In the genomic region with DNA sequence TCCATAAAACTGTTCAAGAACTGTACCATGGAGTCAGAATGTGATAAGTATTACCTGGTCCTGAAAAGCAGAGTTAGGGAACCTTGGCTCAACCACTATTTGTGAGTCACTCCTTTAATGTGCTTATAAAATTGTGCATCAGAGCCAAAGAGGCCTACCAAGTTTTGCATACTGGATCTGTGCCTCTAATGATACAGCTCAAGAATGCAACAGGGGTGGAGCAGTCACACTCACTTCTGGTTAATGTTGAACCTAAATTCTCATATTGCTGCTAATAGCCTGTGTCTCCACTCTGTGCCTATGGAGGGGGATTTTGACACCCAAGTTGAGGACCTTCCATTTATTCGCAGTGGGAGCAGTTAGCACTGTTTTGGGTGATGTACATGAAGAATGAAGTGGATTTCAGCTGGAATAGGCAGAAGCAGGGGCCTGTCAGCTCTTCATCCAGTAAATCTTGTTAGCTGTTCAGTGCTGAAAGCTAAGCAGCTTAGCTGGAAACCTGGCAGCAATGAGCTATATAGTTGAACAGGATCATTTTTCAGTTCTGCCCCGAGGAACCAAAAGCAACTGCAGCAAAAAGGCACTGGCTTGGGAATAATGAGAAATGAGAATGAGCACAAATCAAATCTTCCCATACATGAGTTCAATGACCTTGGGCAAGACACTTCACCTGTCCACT, we compare ENCODE assay signal across 13 cellular contexts. TPM values are rescaled to one million over a fixed set of nuclear protein-coding genes. Genes with fewer than 3 reads are reported as not detected.
A peak's percentile ranks its signal among the peaks of the same experiment; 100 is the strongest.
DNase-seq lines count a peak whose midpoint lies in the region; ATAC-seq and TF ChIP-seq lines count a peak whose summit lies in the region.
"Had no signal": no experiment of that assay in that cellular context is flagged by ENCODE, and none has a peak within 500 bp of the region (broad histone marks: within the 10 kb centered on the region; RNA-seq: fewer than 3 reads in every experiment).

No MANE protein-coding gene starts in this region.

- H3K9ac ChIP-seq in HCT116 (ENCODE audit: low read length) (no peak overlapping the region), adipocyte (ENCODE audit: low read length) (no peak overlapping the region)

- POLR2A ChIA-PET in HCT116 (lab: Charles Lee), result no interaction called here

- no peak overlapping the region for H3K27ac ChIP-seq in HCT116 (ENCODE audit: low read depth, low read length)
- peak overlapping the region in 7 of 12 donors; percentile 5 to 32 (median 21) for H3K27ac ChIP-seq in heart left ventricle
- peak overlapping the region; percentile 9 for H3K27ac ChIP-seq in substantia nigra (ENCODE audit: low read depth, low read length, poor library complexity, severe bottlenecking)
- H3K27ac ChIP-seq: right lobe of liver had no signal

- CTCF ChIA-PET in HCT116 (lab: Charles Lee), result interaction anchor here (0.8 kb wide), 1 partner anchor 61 kb away, joined by 4 read pairs; no protein-coding TSS in a partner anchor

- ATAC-seq in HCT116 (peak; percentile 38), heart left ventricle (peak in 1 of 4 donors; percentile 31), GM21526 (IDR thresholded peaks at IDR 0.05; ENCODE audit: low FRiP score, unreplicated experiment) (no peak)
- ATAC-seq: activated CD8-positive, alpha-beta T cell treated with anti-CD3 and anti-CD28 coated beads for 36 hours; naive thymus-derived CD8-positive, alpha-beta T cell; right lobe of liver had no signal

- TF ChIP-seq CTCF in HCT116 (IDR thresholded peaks at IDR 0.05 in 2 of 3, conservative IDR thresholded peaks at IDR 0.05 in 1 of 3; ENCODE audit: borderline replicate concordance in 1 of 3, insufficient read depth in 1 of 3, low read depth in 2 of 3, low read length in 2 of 3), result no peak
- TF ChIP-seq CTCF in heart left ventricle (IDR thresholded peaks at IDR 0.05), result no peak

- H3K79me2 ChIP-seq in HCT116 (ENCODE audit: insufficient read depth, low read length), result no peaks in the 10 kb centered on the region; the same call in 1 of the 2 replicates

- no peak overlapping the region for H2AFZ ChIP-seq in HCT116 (ENCODE audit: low read depth, low read length, poor library complexity, severe bottlenecking)

- DNase-seq in HCT116 (ENCODE audit: low read depth, low spot score) (no peak), adipocyte (ENCODE audit: low read depth) (peak; percentile 68), heart left ventricle (no peak), substantia nigra (lab: John Stamatoyannopoulos, UW) (no peak), DMS114 treated with DMSO at 0.1 percent for 48 hours (lab: John Stamatoyannopoulos, UW; ENCODE audit: unreplicated experiment) (no peak), NCI-H2171 treated with DMSO at 0.1 percent for 48 hours (lab: John Stamatoyannopoulos, UW) (no peak)
- DNase-seq: activated CD8-positive, alpha-beta T cell treated with anti-CD3 and anti-CD28 coated beads for 36 hours; activated naive CD4-positive, alpha-beta T cell; cerebellar nuclear complex; naive thymus-derived CD8-positive, alpha-beta T cell; right lobe of liver had no signal

- H3K27me3 ChIP-seq in HCT116 (ENCODE audit: insufficient read depth, low read length), result no peaks in the 10 kb centered on the region
- H3K27me3 ChIP-seq in adipocyte (replicated peaks; ENCODE audit: control insufficient read depth, insufficient read depth, low read length), result no peaks in the 10 kb centered on the region
- H3K27me3 ChIP-seq in heart left ventricle, result no peaks in the 10 kb centered on the region
- H3K27me3 ChIP-seq: right lobe of liver had no signal

- no peak for TF ChIP-seq POLR2A in HCT116 (IDR thresholded peaks at IDR 0.05; ENCODE audit: borderline replicate concordance, extremely low read depth, insufficient read depth, insufficient read length)
- no peak for TF ChIP-seq POLR2A in heart left ventricle (IDR thresholded peaks at IDR 0.05)

- no peaks in the 10 kb centered on the region for H4K20me1 ChIP-seq in HCT116 (ENCODE audit: insufficient read depth)

- peak overlapping the region; percentile 14; the same call in 1 of the 2 replicates for H3K4me2 ChIP-seq in HCT116 (ENCODE audit: low read length)

- H3K9me3 ChIP-seq in HCT116 (ENCODE audit: control insufficient read depth in 1 of 2, insufficient read depth in 1 of 2, low read depth in 1 of 2, low read length in 2 of 2) (no peaks in the 10 kb centered on the region), adipocyte (ENCODE audit: control insufficient read depth, low read length) (peaks cover 6% of the 10 kb centered on the region), heart left ventricle (peaks cover 0 to 7% (median 1%) of the 10 kb centered on the region in 12 donors)
- H3K9me3 ChIP-seq: right lobe of liver had no signal

- 49 to 72% (median 61%) methylated on average over 2 of the region's 2 CpGs for WGBS in heart left ventricle, 4 donors

- peaks cover 0 to 11% of the 10 kb centered on the region in 2 experiments; a peak in 1 of 4 replicates for H3K4me1 ChIP-seq in HCT116 (ENCODE audit: control insufficient read depth in 1 of 2, insufficient read depth in 2 of 2, low read length in 2 of 2)
- peaks cover 10% of the 10 kb centered on the region for H3K4me1 ChIP-seq in adipocyte (ENCODE audit: control insufficient read depth, insufficient read depth, low read length)
- peaks cover 0 to 10% (median 0%) of the 10 kb centered on the region in 12 donors for H3K4me1 ChIP-seq in heart left ventricle
- H3K4me1 ChIP-seq: right lobe of liver had no signal

- no peak for TF ChIP-seq RAD21 in HCT116 (IDR thresholded peaks at IDR 0.05; ENCODE audit: low read depth)

- H3K4me3 ChIP-seq in HCT116 (replicated peaks in 1 of 2; ENCODE audit: low read depth in 1 of 2, low read length in 2 of 2) (no peak overlapping the region), adipocyte (ENCODE audit: low read length) (no peak overlapping the region), heart left ventricle (no peak overlapping the region)
- H3K4me3 ChIP-seq: right lobe of liver had no signal

- RAD21 ChIA-PET in HCT116 (lab: Charles Lee; ENCODE audit: low non-redundant PET in 1 of 2, low total read pairs in 2 of 2, uncharacterized antibody in 2 of 2, unreplicated experiment in 2 of 2), result interaction anchor here in 1 of 2 experiments (1.2 kb wide), 1 partner anchor 61 kb away, joined by 4 read pairs; no protein-coding TSS in a partner anchor

- intact Hi-C loops in HCT116 (cut with micrococcal nuclease) (no loop called here), heart left ventricle (cut with DNase I) (no loop called here)

- no peaks in the 10 kb centered on the region for H3K9me2 ChIP-seq in HCT116 (ENCODE audit: insufficient read depth)

- no TSS peak for BruUV-seq in HCT116 (replicated peaks; lab: Mats Ljungman, UMichigan)

- H3K36me3 ChIP-seq in HCT116 (ENCODE audit: control insufficient read depth in 1 of 2, insufficient read depth in 2 of 2, low read length in 2 of 2) (no peaks in the 10 kb centered on the region), adipocyte (ENCODE audit: control insufficient read depth, insufficient read depth, low read length, severe bottlenecking) (no peaks in the 10 kb centered on the region), heart left ventricle (no peaks in the 10 kb centered on the region)
- H3K36me3 ChIP-seq: right lobe of liver had no signal

TF ChIP-seq in HCT116, 20 proteins besides CTCF, POLR2A, EP300 and RAD21:
- no peak for TF ChIP-seq TCF7L2 (IDR thresholded peaks at IDR 0.05; ENCODE audit: borderline replicate concordance, extremely low read depth, insufficient read depth, insufficient read length)
- TF ChIP-seq JUND (IDR thresholded peaks at IDR 0.05), result peak; percentile 19; the same call in 1 of the 2 replicates

RNA-seq across cellular contexts. Expression of a gene that starts 9.7 kb away (rescaled TPM):
- total RNA-seq in HCT116 (2021; ENCODE audit: unreplicated experiment) (12.8 TPM), heart left ventricle (10 to 100 TPM in 2 of 9 donors, 1 to 10 TPM in 7; 2.4 to 12.7 (median 5.9) TPM)
- polyA plus RNA-seq in HCT116 (2012), result 5.3 and 5.7 TPM in 2 replicates
- 1 to 10 TPM; 1.6 to 2.6 TPM for polyA plus RNA-seq in heart left ventricle
- total RNA-seq: activated CD8-positive, alpha-beta T cell treated with anti-CD3 and anti-CD28 coated beads for 36 hours; naive thymus-derived CD8-positive, alpha-beta T cell; OCI-LY7 had no signal
- polyA plus RNA-seq: naive thymus-derived CD8-positive, alpha-beta T cell had no signal
